In genomic region chr10:4541292-4541691, GRCh38 we compare ENCODE assay signal across 13 cellular contexts.
DNase-seq lines count a peak whose midpoint lies in the region; ATAC-seq and TF ChIP-seq lines count a peak whose summit lies in the region.
"Had no signal": no experiment of that assay in that cellular context is flagged by ENCODE, and none has a peak within 500 bp of the region (broad histone marks: within the 10 kb centered on the region; RNA-seq: fewer than 3 reads in every experiment).

No MANE protein-coding gene starts in this region.

- no peaks in the 10 kb centered on the region for H3K27me3 ChIP-seq in mammary epithelial cell (ENCODE audit: insufficient read depth, low read length)
- H3K27me3 ChIP-seq in kidney epithelial cell (ENCODE audit: control insufficient read depth, insufficient read depth, low read length), result no peaks in the 10 kb centered on the region

- CTCF ChIA-PET in mammary epithelial cell (lab: Charles Lee; ENCODE audit: low non-redundant PET), result interaction anchor here (0.6 to 0.7 kb wide), 2 partner anchors 8 to 642 kb away, joined by 3 read pairs; no protein-coding TSS in a partner anchor

- H3K4me1 ChIP-seq in mammary epithelial cell (ENCODE audit: insufficient read depth, low read length), result peaks cover 20% of the 10 kb centered on the region
- H3K4me1 ChIP-seq: BE2C, parathyroid adenoma had no signal

- BruUV-seq in mammary epithelial cell (replicated peaks; lab: Mats Ljungman, UMichigan), result no TSS peak

- DNase-seq in 8988T (peak; percentile 13), HS-5 (ENCODE audit: low read depth) (peak; percentile 85), mammary epithelial cell (peak; percentile 97), kidney epithelial cell (ENCODE audit: low read depth) (peak; percentile 93), SHP77 treated with DMSO at 0.1 percent for 48 hours (lab: John Stamatoyannopoulos, UW) (no peak), NCI-H2171 (lab: John Stamatoyannopoulos, UW) (no peak), Kasumi-1 (lab: John Stamatoyannopoulos, UW) (no peak)
- DNase-seq: activated naive CD4-positive, alpha-beta T cell treated with Interleukin-2 at 50 U/mL for 16 hours; BE2C; NCI-H524; WERI-Rb-1 had no signal

- no peaks in the 10 kb centered on the region for H3K79me2 ChIP-seq in mammary epithelial cell (ENCODE audit: insufficient read depth, low read length)
- H3K79me2 ChIP-seq: parathyroid adenoma had no signal

- no peak overlapping the region for H3K4me2 ChIP-seq in mammary epithelial cell (ENCODE audit: insufficient read depth, low read depth, low read length)

- H3K9me3 ChIP-seq in mammary epithelial cell (replicated peaks; ENCODE audit: insufficient read depth, low read length), result peaks cover 11% of the 10 kb centered on the region
- H3K9me3 ChIP-seq: BE2C had no signal

- no peak for ATAC-seq in HG02759 (IDR thresholded peaks at IDR 0.05; ENCODE audit: unreplicated experiment)

- in situ Hi-C loops in mammary epithelial cell (cut with MboI; ENCODE audit: low sequenced_read_pairs in 2 of 2), result no loop called here

- no peaks in the 10 kb centered on the region for H3K36me3 ChIP-seq in mammary epithelial cell (ENCODE audit: insufficient read depth, low read length)
- no peaks in the 10 kb centered on the region for H3K36me3 ChIP-seq in kidney epithelial cell (ENCODE audit: control insufficient read depth, insufficient read depth, low read length)
- H3K36me3 ChIP-seq: BE2C, WERI-Rb-1 had no signal

- intact Hi-C loops in mammary epithelial cell (cut with micrococcal nuclease), result loop anchor here (1.0 to 5.0 kb wide), 2 partner anchors 28 to 56 kb away; no protein-coding TSS in a partner anchor

- dilution Hi-C loops in mammary epithelial cell (cut with HindIII; ENCODE audit: low sequenced_read_pairs), result loop anchor here (10.0 kb wide), 2 partner anchors 114 to 224 kb away; no protein-coding TSS in a partner anchor

- H3K4me3 ChIP-seq in mammary epithelial cell (replicated peaks in 1 of 3; ENCODE audit: insufficient read depth in 1 of 3, low read depth in 2 of 3, low read length in 3 of 3) (no peak overlapping the region), kidney epithelial cell (ENCODE audit: low read depth, low read length) (no peak overlapping the region)

- peak overlapping the region; percentile 58 for H3K9ac ChIP-seq in mammary epithelial cell (ENCODE audit: insufficient read depth, low read length)
- H3K9ac ChIP-seq: parathyroid adenoma had no signal

- H3K27ac ChIP-seq in mammary epithelial cell (ENCODE audit: insufficient read depth, low read depth, low read length), result peak overlapping the region; percentile 98
- H3K27ac ChIP-seq: parathyroid adenoma, WERI-Rb-1 had no signal

- H2AFZ ChIP-seq in mammary epithelial cell (ENCODE audit: low read depth, low read length), result peak overlapping the region; percentile 53
- H2AFZ ChIP-seq: parathyroid adenoma had no signal

- H4K20me1 ChIP-seq in mammary epithelial cell (ENCODE audit: insufficient read depth, low read length), result no peaks in the 10 kb centered on the region

- TF ChIP-seq CTCF in mammary epithelial cell (conservative IDR thresholded peaks at IDR 0.05 in 1 of 2, IDR thresholded peaks at IDR 0.05 in 1 of 2; ENCODE audit: extremely low read depth in 1 of 2, insufficient read depth in 1 of 2, low read depth in 1 of 2, low read length in 2 of 2) (peak; percentile 11 to 54), kidney epithelial cell (IDR thresholded peaks at IDR 0.05; ENCODE audit: insufficient read depth, low read length, poor library complexity, severe bottlenecking) (peak; percentile 36)

Comparison
In these comparisons a context has a peak if more than half of its experiments do, and no peak if none do; other contexts are left out.
1. DNase-seq: peak in 8988T (single experiment), HS-5 (single experiment), mammary epithelial cell (single experiment) and kidney epithelial cell (single experiment); none in SHP77 treated with DMSO at 0.1 percent for 48 hours (single experiment), NCI-H2171 (single experiment) and Kasumi-1 (0 of 2).